Comparison of ENCODE assay signal across 8 cellular contexts in genomic region chr15:101127503-101128076, GRCh38.
DNase-seq lines count a peak whose midpoint lies in the region; ATAC-seq, FAIRE-seq and TF ChIP-seq lines count a peak whose summit lies in the region.

No MANE protein-coding gene starts in this region.

- no peak for FAIRE-seq in pancreas (lab: Jason Lieb, UNC)

- H3K4me3 ChIP-seq in AG09309 (ENCODE audit: control insufficient read depth, low read depth, low read length) (no peak overlapping the region), fibroblast of mammary gland (ENCODE audit: control insufficient read depth, low read depth, low read length) (no peak overlapping the region), pancreas (no peak overlapping the region), uterus (no peak overlapping the region)

- TF ChIP-seq CTCF in AG09309 (IDR thresholded peaks at IDR 0.05; ENCODE audit: control insufficient read depth, insufficient read depth, low read depth, low read length, missing control alignments) (no peak), fibroblast of mammary gland (conservative IDR thresholded peaks at IDR 0.05; ENCODE audit: control insufficient read depth, insufficient read depth, low read depth, low read length) (no peak), pancreas (IDR thresholded peaks at IDR 0.05) (no peak), uterus (IDR thresholded peaks at IDR 0.05) (no peak)

- H3K27ac ChIP-seq in pancreas (peak overlapping the region in 2 of 4 donors; percentile 24 to 34), uterus (peak overlapping the region; percentile 71 to 82)

- peak; percentile 88 for DNase-seq in AG09309 (ENCODE audit: low read depth)
- peak; percentile 98 to 99 for DNase-seq in NCI-H524 (lab: John Stamatoyannopoulos, UW)
- peak; percentile 33 for DNase-seq in activated T-cell treated with anti-CD3 and anti-CD28 coated beads for 48 hours (ENCODE audit: low read depth)
- peak; percentile 97 for DNase-seq in fibroblast of mammary gland (ENCODE audit: low read depth)
- peak in 5 of 6 donors; percentile 18 to 60 (median 25) for DNase-seq in pancreas
- peak; percentile 71 to 80 for DNase-seq in uterus

- no peaks in the 10 kb centered on the region for H3K27me3 ChIP-seq in pancreas
- no peaks in the 10 kb centered on the region for H3K27me3 ChIP-seq in uterus

- no peaks in the 10 kb centered on the region for H3K36me3 ChIP-seq in pancreas
- no peaks in the 10 kb centered on the region for H3K36me3 ChIP-seq in uterus

- no peak for TF ChIP-seq POLR2A in uterus (IDR thresholded peaks at IDR 0.05)

- intact Hi-C loops in pancreas (cut with DNase I) (no loop called here), uterus (cut with DNase I; ENCODE audit: low total_unique reads) (no loop called here)

- WGBS in pancreas, 2 donors: 58 to 59% methylated on average over 13 of the region's 13 CpGs

- H3K4me1 ChIP-seq in pancreas: no peaks in the 10 kb centered on the region
- H3K4me1 ChIP-seq in uterus: peaks cover 0 to 9% of the 10 kb centered on the region in 2 donors

- H3K9me3 ChIP-seq in pancreas: no peaks in the 10 kb centered on the region
- peaks cover 0 to 5% of the 10 kb centered on the region in 2 donors for H3K9me3 ChIP-seq in uterus

- peak; percentile 70 for ATAC-seq in GM19035 (IDR thresholded peaks at IDR 0.05; ENCODE audit: unreplicated experiment)
- peak; percentile 66 for ATAC-seq in HG03135 (IDR thresholded peaks at IDR 0.05; ENCODE audit: unreplicated experiment)
- ATAC-seq in pancreas: peak in 3 of 4 donors; percentile 63 to 79 (median 69)

Comparison
In these comparisons a context has a peak if more than half of its experiments do, and no peak if none do; other contexts are left out.
1. DNase-seq: peak in every context shown above with its lines; median percentile 98 in NCI-H524; 97 in fibroblast of mammary gland; 88 in AG09309; 76 in uterus; 33 in activated T-cell treated with anti-CD3 and anti-CD28 coated beads for 48 hours; 25 in pancreas.